ENCODE assay signal across 1 cellular context in the genomic region with DNA sequence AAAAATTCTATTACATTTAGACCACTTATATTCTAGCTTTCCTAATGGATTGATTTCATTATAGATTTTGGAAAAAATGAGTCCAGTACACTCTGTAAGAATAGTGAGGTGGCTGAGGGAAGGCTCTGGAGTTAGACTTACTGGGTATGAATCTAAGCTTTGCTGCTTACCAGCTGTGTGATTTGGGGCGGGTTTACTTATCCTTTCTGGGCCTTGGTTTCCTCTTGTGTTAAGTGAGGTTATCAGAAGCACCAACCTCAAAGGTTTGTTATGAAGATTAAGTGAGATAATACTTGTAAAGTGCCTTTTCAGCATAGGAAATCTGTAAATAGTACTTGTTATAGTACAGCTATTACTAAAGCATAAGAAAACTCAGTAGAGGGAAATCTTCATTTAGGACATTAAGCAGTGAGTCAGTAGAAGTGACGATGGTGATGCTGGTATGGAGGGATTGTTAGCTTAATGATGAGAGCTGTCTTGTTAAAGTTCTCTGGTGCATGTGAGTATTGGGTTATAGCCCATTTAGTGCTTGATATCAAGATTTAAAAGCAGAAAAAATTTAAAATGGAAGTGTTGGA.
TF ChIP-seq lines count a peak whose summit lies in the region.

No MANE protein-coding gene starts in this region.

TF ChIP-seq in HEK293, 187 proteins besides CTCF, POLR2A, EP300 and RAD21:
- peak; percentile 72 for TF ChIP-seq ZNF664 (tag by site-specific recombination; IDR thresholded peaks at IDR 0.05)
- TF ChIP-seq ZNF561 (tag by site-specific recombination; IDR thresholded peaks at IDR 0.05; ENCODE audit: borderline replicate concordance): no peak
- TF ChIP-seq, protein P1, sequence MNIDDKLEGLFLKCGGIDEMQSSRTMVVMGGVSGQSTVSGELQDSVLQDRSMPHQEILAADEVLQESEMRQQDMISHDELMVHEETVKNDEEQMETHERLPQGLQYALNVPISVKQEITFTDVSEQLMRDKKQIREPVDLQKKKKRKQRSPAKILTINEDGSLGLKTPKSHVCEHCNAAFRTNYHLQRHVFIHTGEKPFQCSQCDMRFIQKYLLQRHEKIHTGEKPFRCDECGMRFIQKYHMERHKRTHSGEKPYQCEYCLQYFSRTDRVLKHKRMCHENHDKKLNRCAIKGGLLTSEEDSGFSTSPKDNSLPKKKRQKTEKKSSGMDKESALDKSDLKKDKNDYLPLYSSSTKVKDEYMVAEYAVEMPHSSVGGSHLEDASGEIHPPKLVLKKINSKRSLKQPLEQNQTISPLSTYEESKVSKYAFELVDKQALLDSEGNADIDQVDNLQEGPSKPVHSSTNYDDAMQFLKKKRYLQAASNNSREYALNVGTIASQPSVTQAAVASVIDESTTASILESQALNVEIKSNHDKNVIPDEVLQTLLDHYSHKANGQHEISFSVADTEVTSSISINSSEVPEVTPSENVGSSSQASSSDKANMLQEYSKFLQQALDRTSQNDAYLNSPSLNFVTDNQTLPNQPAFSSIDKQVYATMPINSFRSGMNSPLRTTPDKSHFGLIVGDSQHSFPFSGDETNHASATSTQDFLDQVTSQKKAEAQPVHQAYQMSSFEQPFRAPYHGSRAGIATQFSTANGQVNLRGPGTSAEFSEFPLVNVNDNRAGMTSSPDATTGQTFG (tag by site-specific recombination; IDR thresholded peaks at IDR 0.05; ENCODE audit: borderline replicate concordance): no peak
